In the genomic region with DNA sequence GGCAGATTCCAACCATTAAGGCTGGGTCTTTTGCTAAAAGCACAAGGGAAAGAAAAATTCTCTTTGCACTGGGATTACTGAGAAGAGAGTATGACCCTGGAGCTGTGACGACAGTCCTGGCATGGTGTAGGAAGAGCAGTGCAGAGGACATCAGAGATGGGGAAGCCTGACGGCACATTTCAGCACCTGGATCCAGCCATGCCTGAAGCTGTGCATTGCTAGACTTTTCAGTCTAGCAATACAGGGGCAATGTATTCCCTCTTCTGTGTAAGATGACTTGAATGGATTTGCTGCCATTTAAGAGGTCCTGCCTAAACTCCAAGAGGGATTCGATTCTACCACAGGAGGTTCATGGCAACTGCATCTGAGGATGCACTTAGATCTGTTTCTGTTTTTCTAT, we compare ENCODE assay signal across 15 cellular contexts.
"Had no signal": no experiment of that assay in that cellular context is flagged by ENCODE, and none has a peak within 500 bp of the region (broad histone marks: within the 10 kb centered on the region; RNA-seq: fewer than 3 reads in every experiment).

No MANE protein-coding gene starts in this region.

- H3K9me3 ChIP-seq: ascending aorta, ovary, sigmoid colon, SK-N-SH, testis, upper lobe of right lung had no signal

- H3K4me3 ChIP-seq: ascending aorta, ovary, sigmoid colon, testis, upper lobe of right lung had no signal

- H3K4me1 Mint-ChIP-seq: activated B cell treated with CpG ODN at 0.5 μM for 24 hours; activated CD4-positive, alpha-beta memory T cell treated with anti-CD3 and anti-CD28 coated beads, Interleukin-2, amount 10 ng/mL, durations not matched to agents 7 days and 5 days had no signal

- H3K27ac Mint-ChIP-seq: activated B cell treated with CpG ODN at 0.5 μM for 24 hours; activated CD4-positive, alpha-beta memory T cell treated with anti-CD3 and anti-CD28 coated beads, Interleukin-2, amount 10 ng/mL, durations not matched to agents 7 days and 5 days; activated T-helper 2 cell treated with anti-CD3 and anti-CD28 coated beads, Interferon-gamma antibody, Interleukin-2, Interleukin-4, amounts not matched to agents 10 μg/mL and 5 μg/mL and 100 μg/mL, durations not matched to agents 14 hours and 24 hours and 36 hours; dendritic cell treated with granulocyte-macrophage colony-stimulating factor and Interleukin-4, amounts not matched to agents 40 ng/mL and 50 ng/mL, for 4 days; stimulated activated memory B cell treated with anti-CD40 and anti-IgM and Interleukin-4, amounts not matched to agents 10 μg/mL and 1 μg/mL and 100 μg/mL, for 72 hours; T-helper 2 cell treated with Interferon-gamma antibody and Interleukin-4, amounts not matched to agents 5 μg/mL and 100 μg/mL, for 36 hours had no signal

- H3K27ac ChIP-seq: ascending aorta, ovary, sigmoid colon, testis, upper lobe of right lung had no signal

- DNase-seq: activated B cell treated with CpG ODN at 0.5 μM for 24 hours; activated CD4-positive, alpha-beta memory T cell treated with anti-CD3 and anti-CD28 coated beads, Interleukin-2, amount 10 ng/mL, durations not matched to agents 7 days and 5 days; activated naive CD4-positive, alpha-beta T cell treated with Interleukin-2 at 50 U/mL for 16 hours; activated T-cell treated with anti-CD3 and anti-CD28 coated beads, Interleukin-2, amount 50 U/mL, for 1 hour; effector memory CD4-positive, alpha-beta T cell; sigmoid colon had no signal

- H3K36me3 ChIP-seq: ovary had no signal

- H3K4me3 Mint-ChIP-seq: activated B cell treated with CpG ODN at 0.5 μM for 24 hours; activated CD4-positive, alpha-beta memory T cell treated with anti-CD3 and anti-CD28 coated beads, Interleukin-2, amount 10 ng/mL, durations not matched to agents 7 days and 5 days; dendritic cell treated with granulocyte-macrophage colony-stimulating factor and Interleukin-4, amounts not matched to agents 40 ng/mL and 50 ng/mL, for 4 days; stimulated activated memory B cell treated with anti-CD40 and anti-IgM and Interleukin-4, amounts not matched to agents 10 μg/mL and 1 μg/mL and 100 μg/mL, for 72 hours; T-helper 2 cell treated with Interferon-gamma antibody and Interleukin-4, amounts not matched to agents 5 μg/mL and 100 μg/mL, for 36 hours had no signal

- H3K27me3 Mint-ChIP-seq: activated B cell treated with CpG ODN at 0.5 μM for 24 hours; activated CD4-positive, alpha-beta memory T cell treated with anti-CD3 and anti-CD28 coated beads, Interleukin-2, amount 10 ng/mL, durations not matched to agents 7 days and 5 days; dendritic cell treated with granulocyte-macrophage colony-stimulating factor and Interleukin-4, amounts not matched to agents 40 ng/mL and 50 ng/mL, for 4 days; stimulated activated memory B cell treated with anti-CD40 and anti-IgM and Interleukin-4, amounts not matched to agents 10 μg/mL and 1 μg/mL and 100 μg/mL, for 72 hours had no signal

- H3K4me1 ChIP-seq: ascending aorta, sigmoid colon, upper lobe of right lung had no signal

- ATAC-seq: stimulated activated memory B cell treated with anti-CD40 and anti-IgM and Interleukin-4, amounts not matched to agents 10 μg/mL and 1 μg/mL and 100 μg/mL, for 72 hours had no signal

- H3K9me3 Mint-ChIP-seq: activated B cell treated with CpG ODN at 0.5 μM for 24 hours; activated CD4-positive, alpha-beta memory T cell treated with anti-CD3 and anti-CD28 coated beads, Interleukin-2, amount 10 ng/mL, durations not matched to agents 7 days and 5 days; activated T-helper 2 cell treated with anti-CD3 and anti-CD28 coated beads, Interferon-gamma antibody, Interleukin-2, Interleukin-4, amounts not matched to agents 10 μg/mL and 5 μg/mL and 100 μg/mL, durations not matched to agents 14 hours and 24 hours and 36 hours; dendritic cell treated with granulocyte-macrophage colony-stimulating factor and Interleukin-4, amounts not matched to agents 40 ng/mL and 50 ng/mL, for 4 days; stimulated activated memory B cell treated with anti-CD40 and anti-IgM and Interleukin-4, amounts not matched to agents 10 μg/mL and 1 μg/mL and 100 μg/mL, for 72 hours; T-helper 2 cell treated with Interferon-gamma antibody and Interleukin-4, amounts not matched to agents 5 μg/mL and 100 μg/mL, for 36 hours had no signal

- H3K27me3 ChIP-seq: ascending aorta, ovary, sigmoid colon, testis, upper lobe of right lung had no signal
